Comparison of ENCODE assay signal across 8 cellular contexts in genomic region chr10:69801094-69801433, GRCh38. TPM values are rescaled to one million over a fixed set of nuclear protein-coding genes. Genes with fewer than 3 reads are reported as not detected.
DNase-seq lines count a peak whose midpoint lies in the region; ATAC-seq, FAIRE-seq and TF ChIP-seq lines count a peak whose summit lies in the region.

No MANE protein-coding gene starts in this region.

- WGBS in A549 (ENCODE audit: missing lambda C conversion rate): 0% methylated on average over 5 of the region's 8 CpGs

- peak overlapping the region; percentile 45 for H3K4me3 ChIP-seq in A549
- peak overlapping the region; percentile 76 for H3K4me3 ChIP-seq in astrocyte of the cerebellum (ENCODE audit: low read depth, low read length)

- TF ChIP-seq CTCF in A549 (IDR thresholded peaks at IDR 0.05) (peak; percentile 69), astrocyte of the cerebellum (IDR thresholded peaks at IDR 0.05; ENCODE audit: low read depth, low read length, missing control alignments) (peak; percentile 54)

- peaks cover 9% of the 10 kb centered on the region; the same call in 2 of the 3 replicates for H3K4me1 ChIP-seq in A549

- ATAC-seq in A549: peak; percentile 87 to 92
- no peak for ATAC-seq in HG02588 (IDR thresholded peaks at IDR 0.05; ENCODE audit: unreplicated experiment)
- ATAC-seq in GM21619 (IDR thresholded peaks at IDR 0.05; ENCODE audit: unreplicated experiment): no peak

- peaks cover 3% of the 10 kb centered on the region for H3K9me3 ChIP-seq in A549

- peak overlapping the region; percentile 98 for H3K4me2 ChIP-seq in A549

- TF ChIP-seq RAD21 in A549 (conservative IDR thresholded peaks at IDR 0.05 in 1 of 2, IDR thresholded peaks at IDR 0.05 in 1 of 2): peak; percentile 34 to 52; a peak in 4 of 5 replicates

- H3K27ac ChIP-seq in A549: peak overlapping the region in 1 of 2 experiments; percentile 66; a peak in 2 of 6 replicates

- POLR2A ChIA-PET in A549 (lab: Yijun Ruan, JAX): interaction anchor here (0.5 kb wide), 1 partner anchor 104 kb away, joined by 4 read pairs; no protein-coding TSS in a partner anchor

- CTCF ChIA-PET in A549 (lab: Yijun Ruan, JAX): interaction anchor here (0.6 to 5.6 kb wide), 50 partner anchors 9 to 172 kb away, joined by 3 to 104 read pairs (median 5); no protein-coding TSS in a partner anchor

- DNase-seq in A549 (ENCODE audit: low read depth in 1 of 2, low spot score in 1 of 2): peak; percentile 72 to 88
- peak; percentile 60 for DNase-seq in GM12891 (ENCODE audit: insufficient read length, low spot score)
- peak; percentile 48 for DNase-seq in OCI-M1 (lab: John Stamatoyannopoulos, UW)
- peak; percentile 22 for DNase-seq in astrocyte of the cerebellum (ENCODE audit: low read depth)
- DNase-seq in iPS-NIHi11 (ENCODE audit: low spot score): peak; percentile 73
- DNase-seq in stimulated activated CD4-positive, alpha-beta T cell treated with anti-CD3 and anti-CD28 coated beads, Interleukin-2, amount 100 ng/mL, for 48 hours: peak; percentile 35 to 44

- TF ChIP-seq POLR2A in A549 (IDR thresholded peaks at IDR 0.05; ENCODE audit: low read length): no peak
- TF ChIP-seq POLR2A in GM12891 (IDR thresholded peaks at IDR 0.05; ENCODE audit: low read depth, low read length): no peak

- FAIRE-seq in A549 (lab: Jason Lieb, UNC): no peak
- no peak for FAIRE-seq in GM12891 (lab: Jason Lieb, UNC)

- in situ Hi-C loops in astrocyte of the cerebellum (cut with HindIII; ENCODE audit: low sequenced_read_pairs): no loop called here

- TF ChIP-seq EP300 in A549 (IDR thresholded peaks at IDR 0.05): no peak

TF ChIP-seq in A549, 52 proteins besides CTCF, POLR2A, EP300 and RAD21:
- TF ChIP-seq JUNB (IDR thresholded peaks at IDR 0.05): no peak
- TF ChIP-seq EHF (CRISPR knock-in tag; IDR thresholded peaks at IDR 0.05): no peak
- peak; percentile 42 for TF ChIP-seq SMC3 (IDR thresholded peaks at IDR 0.05)
- TF ChIP-seq ZC3H11A (IDR thresholded peaks at IDR 0.05): no peak

TF ChIP-seq in GM12891, 5 proteins besides CTCF, POLR2A, EP300 and RAD21:
- TF ChIP-seq POU2F2 (IDR thresholded peaks at IDR 0.05; ENCODE audit: low read depth, low read length) (no peak), POLR2AphosphoS5 (IDR thresholded peaks at IDR 0.05; ENCODE audit: low read depth, low read length) (no peak), TAF1 (IDR thresholded peaks at IDR 0.05; ENCODE audit: low read depth, low read length) (no peak), PAX5 (IDR thresholded peaks at IDR 0.05; ENCODE audit: insufficient read depth, low read length, severe bottlenecking) (no peak), SPI1 (IDR thresholded peaks at IDR 0.05; ENCODE audit: low read depth, low read length) (no peak)

RNA-seq across cellular contexts. Expression of gene COL13A1, which starts 0.6 kb away (rescaled TPM):
- polyA plus RNA-seq in A549 (2011; rRNA removed) (0.08 TPM in 1 of 2 replicates, not detected in the other), A549 (2017; fragmentation: RNase III; extraction: RNeasy Plus Mini Kit Qiagen cat#74134 plus additional on column Dnase treatment) (0.17 to 0.55 TPM (median 0.27 TPM) in 3 replicates)
- polyA plus RNA-seq in A549 (2012; cell fraction: cytosol; rRNA removed): 0.04 and 0.12 TPM in 2 replicates
- 0.31 and 0.42 TPM in 2 replicates for polyA plus RNA-seq in A549 (2012; cell fraction: nucleus; rRNA removed)
- not detected in 2 replicates for polyA minus RNA-seq in A549 (2011; rRNA and poly(A)+ RNA removed)
- polyA plus RNA-seq in GM12891 (2012; ENCODE audit: low read depth, missing spikeins): 0.03 TPM

Comparison
In these comparisons a context has a peak if more than half of its experiments do, and no peak if none do; other contexts are left out.
1. ATAC-seq: peak in A549 (2 of 2); none in HG02588 (single experiment) and GM21619 (single experiment).
2. DNase-seq: peak in every context shown above with its lines; median percentile 80 in A549; 73 in iPS-NIHi11; 60 in GM12891; 48 in OCI-M1; 40 in stimulated activated CD4-positive, alpha-beta T cell treated with anti-CD3 and anti-CD28 coated beads, Interleukin-2, amount 100 ng/mL, for 48 hours; 22 in astrocyte of the cerebellum.